Comparison of ENCODE assay signal across 23 cellular contexts in genomic region chr6:163281661-163282060, GRCh38.
A peak's percentile ranks its signal among the peaks of the same experiment; 100 is the strongest.
DNase-seq lines count a peak whose midpoint lies in the region; ATAC-seq, FAIRE-seq and TF ChIP-seq lines count a peak whose summit lies in the region.
"Had no signal": no experiment of that assay in that cellular context is flagged by ENCODE, and none has a peak within 500 bp of the region (broad histone marks: within the 10 kb centered on the region; RNA-seq: fewer than 3 reads in every experiment).

No MANE protein-coding gene starts in this region.

- H3K18ac ChIP-seq in trophoblast cell (ENCODE audit: low read length) = no peak overlapping the region

- intact Hi-C loops in PC-9 (cut with micrococcal nuclease; ENCODE audit: unreplicated experiment) = loop anchor here (1.0 kb wide), 2 partner anchors 30 to 111 kb away; no protein-coding TSS in a partner anchor

- ATAC-seq in HG03196 (IDR thresholded peaks at IDR 0.05; ENCODE audit: unreplicated experiment) = no peak
- no peak for ATAC-seq in GM18867 (IDR thresholded peaks at IDR 0.05; ENCODE audit: unreplicated experiment)
- no peak for ATAC-seq in HG02798 (IDR thresholded peaks at IDR 0.05; ENCODE audit: poor library complexity, unreplicated experiment)
- ATAC-seq: GM12878 had no signal

- H3K9me3 ChIP-seq in PC-9 (ENCODE audit: insufficient read depth, low read depth) (no peaks in the 10 kb centered on the region), trophoblast cell (ENCODE audit: insufficient read depth, low read depth, low read length) (peaks cover 3% of the 10 kb centered on the region)
- H3K9me3 ChIP-seq: BE2C had no signal

- no peaks in the 10 kb centered on the region; the same call in 1 of the 2 replicates for H3K9me2 ChIP-seq in PC-9 (ENCODE audit: insufficient read depth)

- no peak overlapping the region for H3K9ac ChIP-seq in trophoblast cell (ENCODE audit: low read length)

- no peak overlapping the region for H4K91ac ChIP-seq in trophoblast cell (ENCODE audit: low read depth, low read length)

- CTCF ChIA-PET in PC-9 (lab: Charles Lee) = no interaction called here

- no peak overlapping the region for H4K8ac ChIP-seq in trophoblast cell (ENCODE audit: low read depth, low read length)

- H3K27me3 ChIP-seq in PC-9 (ENCODE audit: insufficient read depth, low read depth) (no peaks in the 10 kb centered on the region), trophoblast cell (ENCODE audit: insufficient read depth, low read length) (no peaks in the 10 kb centered on the region)
- H3K27me3 ChIP-seq: BE2C had no signal

- H3K4me2 ChIP-seq in PC-9 (peak overlapping the region; percentile 52), trophoblast cell (ENCODE audit: low read length) (no peak overlapping the region)

- no peak overlapping the region for H2AK5ac ChIP-seq in trophoblast cell (ENCODE audit: low read length)

- no peaks in the 10 kb centered on the region for H4K20me1 ChIP-seq in PC-9 (ENCODE audit: insufficient read depth)

- H4K12ac ChIP-seq in trophoblast cell (ENCODE audit: low read depth, low read length) = no peak overlapping the region

- H3K4me3 ChIP-seq in PC-9 (peak overlapping the region; percentile 4; the same call in 1 of the 2 replicates), trophoblast cell (ENCODE audit: low read depth, low read length) (no peak overlapping the region)
- H3K4me3 ChIP-seq: GM12878 had no signal

- H3K79me2 ChIP-seq in PC-9 (ENCODE audit: low read depth) (no peaks in the 10 kb centered on the region), trophoblast cell (ENCODE audit: control insufficient read depth, insufficient read depth, low read length, poor library complexity) (no peaks in the 10 kb centered on the region)

- H3F3A ChIP-seq in PC-9 (ENCODE audit: insufficient read depth, low read depth) = peaks cover 13% of the 10 kb centered on the region

- H2AFZ ChIP-seq in PC-9 (no peak overlapping the region), trophoblast cell (ENCODE audit: insufficient read depth, low read length, poor library complexity) (no peak overlapping the region)

- no peak overlapping the region for H2BK120ac ChIP-seq in trophoblast cell (ENCODE audit: insufficient read depth, low read length, poor library complexity)

- peak; percentile 9 to 91 for DNase-seq in PC-9
- DNase-seq in trophoblast cell = peak; percentile 54 to 87
- DNase-seq: ACHN; BE2C; C1 segment of cervical spinal cord; CD4-positive, CD25-positive, alpha-beta regulatory T cell; CD8-positive, alpha-beta memory T cell; COR-L47; DMS 273 treated with DMSO at 0.1 percent for 48 hours; DMS53; DND-41; GF-D8; H9; KG1 had no signal

- BruUV-seq in PC-9 (replicated peaks; lab: Mats Ljungman, UMichigan) = no TSS peak

- 100% methylated on average over 1 of the region's 1 CpG for WGBS in trophoblast cell (ENCODE audit: extremely low coverage, insufficient coverage, insufficient read length)

- H2BK12ac ChIP-seq in trophoblast cell (ENCODE audit: low read length) = no peak overlapping the region

- peak; percentile 57 for FAIRE-seq in G401.6 (lab: Jason Lieb, UNC)
- FAIRE-seq: GM12878, GM19239, H1, HTR-8/SVneo had no signal

- no peak for TF ChIP-seq CTCF in PC-9 (conservative IDR thresholded peaks at IDR 0.05)

- H3K36me3 ChIP-seq in PC-9 (ENCODE audit: low read depth) (no peaks in the 10 kb centered on the region), trophoblast cell (ENCODE audit: control insufficient read depth in 1 of 2, insufficient read depth in 2 of 2, low read length in 2 of 2) (no peaks in the 10 kb centered on the region)
- H3K36me3 ChIP-seq: BE2C had no signal

- H3K27ac ChIP-seq in PC-9 (peak overlapping the region; percentile 68), trophoblast cell (ENCODE audit: low read depth, low read length) (no peak overlapping the region)
- H3K27ac ChIP-seq: HL-60 had no signal

- no peaks in the 10 kb centered on the region for H3K79me1 ChIP-seq in trophoblast cell (ENCODE audit: low read length)

- no peak overlapping the region for H2BK5ac ChIP-seq in trophoblast cell (ENCODE audit: low read depth, low read length, poor library complexity)

- H3K14ac ChIP-seq in trophoblast cell (ENCODE audit: low read length) = no peak overlapping the region

- H3K4ac ChIP-seq in trophoblast cell (ENCODE audit: low read depth, low read length) = no peak overlapping the region

- no peak overlapping the region for H3K23ac ChIP-seq in trophoblast cell (ENCODE audit: low read length)

- POLR2A ChIA-PET in PC-9 (lab: Charles Lee; ENCODE audit: unreplicated experiment) = interaction anchor here (0.7 kb wide), 1 partner anchor 110 kb away, joined by 4 read pairs; no protein-coding TSS in a partner anchor

- H3K4me1 ChIP-seq in PC-9 (replicated peaks; ENCODE audit: insufficient read depth) (peaks cover 26% of the 10 kb centered on the region), trophoblast cell (ENCODE audit: control insufficient read depth in 1 of 2, insufficient read depth in 2 of 2, low read length in 2 of 2) (peaks cover 0 to 1% of the 10 kb centered on the region in 2 experiments)
- H3K4me1 ChIP-seq: BE2C had no signal
